ENCODE assay signal across 10 cellular contexts in the genomic region with DNA sequence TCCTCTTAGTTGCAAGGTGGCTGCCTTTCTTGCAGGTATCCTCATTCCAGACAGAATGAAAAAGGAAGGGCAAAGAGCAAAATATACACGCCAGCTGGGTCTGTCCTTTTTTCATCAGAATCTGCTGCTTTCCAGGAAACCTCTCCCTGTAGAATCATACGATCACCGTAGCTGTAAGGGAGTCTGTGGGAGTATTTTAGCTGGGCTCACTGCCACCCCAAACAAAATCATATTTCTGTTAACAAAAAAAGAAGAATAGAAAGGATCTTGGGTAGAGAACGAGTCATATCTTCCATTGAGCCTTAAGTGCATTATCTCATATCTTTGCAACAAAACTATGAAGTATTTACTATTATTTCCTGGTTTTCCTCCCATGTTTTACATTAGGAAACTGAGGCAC. TPM values are rescaled to one million over a fixed set of nuclear protein-coding genes. Genes with fewer than 3 reads are reported as not detected.
DNase-seq lines count a peak whose midpoint lies in the region; ATAC-seq, FAIRE-seq and TF ChIP-seq lines count a peak whose summit lies in the region.
"Had no signal": no experiment of that assay in that cellular context is flagged by ENCODE, and none has a peak within 500 bp of the region (broad histone marks: within the 10 kb centered on the region; RNA-seq: fewer than 3 reads in every experiment).

No MANE protein-coding gene starts in this region.

- peaks cover 0 to 12% (median 4%) of the 10 kb centered on the region in 5 experiments for H3K9me3 Mint-ChIP-seq in brain
- H3K9me3 Mint-ChIP-seq in stimulated activated naive CD8-positive, alpha-beta T cell treated with anti-CD3 and anti-CD28 coated beads, Interleukin-15, amount 100 ng/mL, for 72 hours: no peaks in the 10 kb centered on the region
- H3K9me3 Mint-ChIP-seq: GM23338, memory B cell had no signal

- H3K27me3 Mint-ChIP-seq in brain: peaks cover 6% of the 10 kb centered on the region
- H3K27me3 Mint-ChIP-seq in stimulated activated naive CD8-positive, alpha-beta T cell treated with anti-CD3 and anti-CD28 coated beads, Interleukin-15, amount 100 ng/mL, for 72 hours: no peaks in the 10 kb centered on the region

- DNase-seq in DMS53 (lab: John Stamatoyannopoulos, UW) (peak; percentile 40), DMS53 treated with DMSO at 0.1 percent for 48 hours (lab: John Stamatoyannopoulos, UW; ENCODE audit: unreplicated experiment) (no peak), iris pigment epithelial cell (ENCODE audit: low read depth) (peak; percentile 67), superior temporal gyrus (ENCODE audit: extremely low spot score) (peak; percentile 5), GM19239 (ENCODE audit: insufficient read length, low spot score) (no peak), DMS153 treated with DMSO at 0.1 percent for 48 hours (lab: John Stamatoyannopoulos, UW; ENCODE audit: unreplicated experiment) (no peak)
- no peak for DNase-seq in stimulated activated naive CD8-positive, alpha-beta T cell treated with anti-CD3 and anti-CD28 coated beads, Interleukin-15, amount 100 ng/mL, for 72 hours

- FAIRE-seq in GM19239 (lab: Jason Lieb, UNC): no peak

- H3K27ac Mint-ChIP-seq in brain: peak overlapping the region in 4 of 5 experiments; percentile 47 to 95 (median 92)
- no peak overlapping the region for H3K27ac Mint-ChIP-seq in stimulated activated naive CD8-positive, alpha-beta T cell treated with anti-CD3 and anti-CD28 coated beads, Interleukin-15, amount 100 ng/mL, for 72 hours
- H3K27ac Mint-ChIP-seq: GM23338, memory B cell had no signal

- H3K4me1 Mint-ChIP-seq in brain: peaks cover 30% of the 10 kb centered on the region
- H3K4me1 Mint-ChIP-seq in stimulated activated naive CD8-positive, alpha-beta T cell treated with anti-CD3 and anti-CD28 coated beads, Interleukin-15, amount 100 ng/mL, for 72 hours: peaks cover 10% of the 10 kb centered on the region

- no peak for TF ChIP-seq CTCF in brain (conservative IDR thresholded peaks at IDR 0.05)

- no peaks in the 10 kb centered on the region for H3K36me3 Mint-ChIP-seq in brain
- H3K36me3 Mint-ChIP-seq: memory B cell had no signal

- peak overlapping the region in 3 of 5 experiments; percentile 8 to 64 (median 53) for H3K4me3 Mint-ChIP-seq in brain
- H3K4me3 Mint-ChIP-seq in stimulated activated naive CD8-positive, alpha-beta T cell treated with anti-CD3 and anti-CD28 coated beads, Interleukin-15, amount 100 ng/mL, for 72 hours: no peak overlapping the region
- H3K4me3 Mint-ChIP-seq: GM23338, memory B cell had no signal

- no peak for ATAC-seq in stimulated activated naive CD8-positive, alpha-beta T cell treated with anti-CD3 and anti-CD28 coated beads, Interleukin-15, amount 100 ng/mL, for 72 hours
- ATAC-seq: GM23338 had no signal

RNA-seq across cellular contexts. Expression of a gene that starts 15.0 kb away (rescaled TPM):
- polyA plus RNA-seq in brain (ENCODE audit: insufficient read depth, low read depth, low replicate concordance): 3.3 TPM

Comparison
In these comparisons a context has a peak if more than half of its experiments do, and no peak if none do; other contexts are left out.
1. DNase-seq: peak in DMS53 (single experiment), iris pigment epithelial cell (single experiment) and superior temporal gyrus (single experiment); none in DMS53 treated with DMSO at 0.1 percent for 48 hours (single experiment), stimulated activated naive CD8-positive, alpha-beta T cell treated with anti-CD3 and anti-CD28 coated beads, Interleukin-15, amount 100 ng/mL, for 72 hours (0 of 2), GM19239 (single experiment) and DMS153 treated with DMSO at 0.1 percent for 48 hours (single experiment).
2. H3K27ac Mint-ChIP-seq: peak in brain (4 of 5); none in stimulated activated naive CD8-positive, alpha-beta T cell treated with anti-CD3 and anti-CD28 coated beads, Interleukin-15, amount 100 ng/mL, for 72 hours (0 of 2).
3. H3K4me3 Mint-ChIP-seq: peak in brain (3 of 5); none in stimulated activated naive CD8-positive, alpha-beta T cell treated with anti-CD3 and anti-CD28 coated beads, Interleukin-15, amount 100 ng/mL, for 72 hours (0 of 2).